25 cellular contexts compared by ENCODE assay signal in genomic region chr13:55000043-55000442, GRCh38.
"Had no signal": no experiment of that assay in that cellular context is flagged by ENCODE, and none has a peak within 500 bp of the region (broad histone marks: within the 10 kb centered on the region; RNA-seq: fewer than 3 reads in every experiment).

No MANE protein-coding gene starts in this region.

- H3K4me3 ChIP-seq: lower lobe of right lung, right lobe of liver, skin epidermis, transverse colon, uterus had no signal

- H3K27ac Mint-ChIP-seq: activated CD4-positive, alpha-beta T cell treated with anti-CD3 and anti-CD28 coated beads, Interleukin-2, amount 10 ng/mL, durations not matched to agents 7 days and 5 days; activated naive CD4-positive, alpha-beta T cell treated with anti-CD3 and anti-CD28 coated beads, Interleukin-2, amount 50 U/mL, for 24 hours; brain; dendritic cell treated with granulocyte-macrophage colony-stimulating factor and Interleukin-4, amounts not matched to agents 40 ng/mL and 50 ng/mL, for 4 days; immature natural killer cell; naive thymus-derived CD4-positive, alpha-beta T cell; stimulated activated effector memory CD8-positive, alpha-beta T cell treated with anti-CD3 and anti-CD28 coated beads, Interleukin-12 subunit alpha, Interleukin-12 subunit beta, amount 100 ng/mL, for 72 hours; T-helper 17 cell had no signal

- H3K27ac ChIP-seq: foreskin keratinocyte, lower lobe of right lung, right lobe of liver, skin epidermis, transverse colon, uterus, VCaP had no signal

- H3K4me1 ChIP-seq: foreskin keratinocyte, lower lobe of right lung, right lobe of liver, transverse colon, uterus had no signal

- H3K27me3 ChIP-seq: foreskin keratinocyte, right lobe of liver, transverse colon, uterus had no signal

- H3K4me3 Mint-ChIP-seq: activated CD4-positive, alpha-beta T cell treated with anti-CD3 and anti-CD28 coated beads, Interleukin-2, amount 10 ng/mL, durations not matched to agents 7 days and 5 days; activated naive CD4-positive, alpha-beta T cell treated with anti-CD3 and anti-CD28 coated beads, Interleukin-2, amount 50 U/mL, for 24 hours; brain; dendritic cell treated with granulocyte-macrophage colony-stimulating factor and Interleukin-4, amounts not matched to agents 40 ng/mL and 50 ng/mL, for 4 days; immature natural killer cell; naive thymus-derived CD4-positive, alpha-beta T cell; neural crest cell; stimulated activated effector memory CD8-positive, alpha-beta T cell treated with anti-CD3 and anti-CD28 coated beads, Interleukin-12 subunit alpha, Interleukin-12 subunit beta, amount 100 ng/mL, for 72 hours; T-helper 17 cell had no signal

- DNase-seq: activated CD4-positive, alpha-beta T cell treated with anti-CD3 and anti-CD28 coated beads, Interleukin-2, amount 10 ng/mL, durations not matched to agents 7 days and 5 days; activated CD4-positive, CD25-positive, alpha-beta regulatory T cell treated with anti-CD3 and anti-CD28 coated beads, Interleukin-2, amount 50 U/mL, for 72 hours; activated gamma-delta T cell treated with Interleukin-2 at 50 U/mL for 16 hours; activated T-cell treated with anti-CD3 and anti-CD28 coated beads, Interleukin-2, amount 50 U/mL, for 1 hour; aorta; effector CD4-positive, alpha-beta T cell; erythroblast; foreskin keratinocyte; immature natural killer cell; lower lobe of right lung; naive thymus-derived CD4-positive, alpha-beta T cell; posterior cingulate gyrus; right lobe of liver; stimulated activated CD4-positive, alpha-beta T cell treated with anti-CD3 and anti-CD28 coated beads, Interleukin-1b, Interleukin-23, amount 100 ng/mL, for 48 hours; T-helper 17 cell; transverse colon; uterus had no signal

- H3K4me1 Mint-ChIP-seq: activated CD4-positive, alpha-beta T cell treated with anti-CD3 and anti-CD28 coated beads, Interleukin-2, amount 10 ng/mL, durations not matched to agents 7 days and 5 days; activated naive CD4-positive, alpha-beta T cell treated with anti-CD3 and anti-CD28 coated beads, Interleukin-2, amount 50 U/mL, for 24 hours; brain; immature natural killer cell; naive thymus-derived CD4-positive, alpha-beta T cell; neural crest cell; stimulated activated effector memory CD8-positive, alpha-beta T cell treated with anti-CD3 and anti-CD28 coated beads, Interleukin-12 subunit alpha, Interleukin-12 subunit beta, amount 100 ng/mL, for 72 hours; T-helper 17 cell had no signal

- ATAC-seq: foreskin keratinocyte; left lobe of liver; lower lobe of right lung; naive thymus-derived CD4-positive, alpha-beta T cell; right lobe of liver; stimulated activated effector memory CD8-positive, alpha-beta T cell treated with anti-CD3 and anti-CD28 coated beads, Interleukin-12 subunit alpha, Interleukin-12 subunit beta, amount 100 ng/mL, for 72 hours; T-helper 17 cell had no signal

- H3K9me3 Mint-ChIP-seq: brain had no signal

- H3K36me3 Mint-ChIP-seq: activated naive CD4-positive, alpha-beta T cell treated with anti-CD3 and anti-CD28 coated beads, Interleukin-2, amount 50 U/mL, for 24 hours; brain; immature natural killer cell; naive thymus-derived CD4-positive, alpha-beta T cell; stimulated activated effector memory CD8-positive, alpha-beta T cell treated with anti-CD3 and anti-CD28 coated beads, Interleukin-12 subunit alpha, Interleukin-12 subunit beta, amount 100 ng/mL, for 72 hours had no signal

- H3K27me3 Mint-ChIP-seq: activated CD4-positive, alpha-beta T cell treated with anti-CD3 and anti-CD28 coated beads, Interleukin-2, amount 10 ng/mL, durations not matched to agents 7 days and 5 days; activated naive CD4-positive, alpha-beta T cell treated with anti-CD3 and anti-CD28 coated beads, Interleukin-2, amount 50 U/mL, for 24 hours; dendritic cell treated with granulocyte-macrophage colony-stimulating factor and Interleukin-4, amounts not matched to agents 40 ng/mL and 50 ng/mL, for 4 days; naive thymus-derived CD4-positive, alpha-beta T cell; T-helper 17 cell had no signal

- H3K36me3 ChIP-seq: lower lobe of right lung, right lobe of liver, transverse colon, uterus had no signal

- H3K9me3 ChIP-seq: lower lobe of right lung, right lobe of liver, uterus had no signal
